In genomic region chr18:27108842-27109241, GRCh38 we compare ENCODE assay signal across 9 cellular contexts.
"Had no signal": no experiment of that assay in that cellular context is flagged by ENCODE, and none has a peak within 500 bp of the region (broad histone marks: within the 10 kb centered on the region; RNA-seq: fewer than 3 reads in every experiment).

No MANE protein-coding gene starts in this region.

- H2AFZ ChIP-seq: GM23338 had no signal

- DNase-seq: H9, HFFc6, IMR-90, KBM-7 had no signal

- ATAC-seq: GM23338, HCT116 had no signal

- FAIRE-seq: H1, H54, HTR-8/SVneo had no signal

- H3K4me2 ChIP-seq: GM23338 had no signal

- H3K4me3 ChIP-seq: GM23338 had no signal
